In genomic region chr11:61569701-61570100, GRCh38 we compare ENCODE assay signal across 22 cellular contexts. TPM values are rescaled to one million over a fixed set of nuclear protein-coding genes. Genes with fewer than 3 reads are reported as not detected.
DNase-seq lines count a peak whose midpoint lies in the region; ATAC-seq, FAIRE-seq and TF ChIP-seq lines count a peak whose summit lies in the region.
"Had no signal": no experiment of that assay in that cellular context is flagged by ENCODE, and none has a peak within 500 bp of the region (broad histone marks: within the 10 kb centered on the region; RNA-seq: fewer than 3 reads in every experiment).

No MANE protein-coding gene starts in this region.

- H3K36me3 ChIP-seq in NT2/D1 (ENCODE audit: insufficient read depth, insufficient read length, low read length) (no peaks in the 10 kb centered on the region), H1 (ENCODE audit: control insufficient read depth in 2 of 4, insufficient read depth in 4 of 4, low read length in 3 of 4) (no peaks in the 10 kb centered on the region), endodermal cell (ENCODE audit: control insufficient read depth, insufficient read depth, low read length) (no peaks in the 10 kb centered on the region)

- peaks cover 54% of the 10 kb centered on the region for H3K27me3 ChIP-seq in NT2/D1 (ENCODE audit: insufficient read depth, insufficient read length)
- peaks cover 0 to 10% (median 4%) of the 10 kb centered on the region in 4 experiments; a peak in 3 of 7 replicates for H3K27me3 ChIP-seq in H1 (replicated peaks in 1 of 4; ENCODE audit: control insufficient read depth in 3 of 4, extremely low read depth in 1 of 4, insufficient read depth in 3 of 4, low read length in 3 of 4)
- H3K27me3 ChIP-seq in endodermal cell (ENCODE audit: control insufficient read depth, insufficient read depth, low read length, poor library complexity, severe bottlenecking), result peaks cover 47% of the 10 kb centered on the region

- no peak overlapping the region for H2AK5ac ChIP-seq in H1 (ENCODE audit: low read depth, low read length)

- H2BK5ac ChIP-seq in H1 (ENCODE audit: low read depth, low read length), result no peak overlapping the region

- H4K20me1 ChIP-seq in H1 (replicated peaks in 1 of 2; ENCODE audit: control insufficient read depth in 1 of 2, insufficient read depth in 2 of 2, low read length in 2 of 2), result peaks cover 9 to 27% of the 10 kb centered on the region in 2 experiments

- H3K27me3 Mint-ChIP-seq in endodermal cell (ENCODE audit: insufficient read depth), result peaks cover 30% of the 10 kb centered on the region

- H3K79me1 ChIP-seq in H1 (ENCODE audit: low read depth, low read length), result peaks cover 8% of the 10 kb centered on the region

- TF ChIP-seq CTCF in H1 (IDR thresholded peaks at IDR 0.05; ENCODE audit: control extremely low read depth in 1 of 3, insufficient read depth in 1 of 3, low read depth in 1 of 3, low read length in 3 of 3) (no peak), endodermal cell (conservative IDR thresholded peaks at IDR 0.05) (no peak)

- no peak for TF ChIP-seq RAD21 in H1 (IDR thresholded peaks at IDR 0.05 in 1 of 2, conservative IDR thresholded peaks at IDR 0.05 in 1 of 2; ENCODE audit: low read depth in 2 of 2, low read length in 2 of 2)

- H3K18ac ChIP-seq in H1 (ENCODE audit: extremely low read depth, low read length), result peak overlapping the region; percentile 51; the same call in 1 of the 2 replicates

- H3K9me3 ChIP-seq in NT2/D1 (ENCODE audit: insufficient read depth, low read length), result no peaks in the 10 kb centered on the region
- no peaks in the 10 kb centered on the region for H3K9me3 ChIP-seq in H1 (ENCODE audit: insufficient read depth in 2 of 2, low read depth in 1 of 2, low read length in 1 of 2)
- H3K9me3 ChIP-seq in endodermal cell (ENCODE audit: control insufficient read depth, low read length), result no peaks in the 10 kb centered on the region

- WGBS in H1 (ENCODE audit: extremely low coverage in 1 of 2, insufficient coverage in 1 of 2, insufficient read length in 1 of 2, insufficient replicate concordance in 2 of 2, low coverage in 1 of 2, low lambda C conversion rate in 2 of 2, missing lambda C conversion rate in 1 of 2), 2 experiments, result 81% methylated on average over 9 of the region's 10 CpGs; no CpG with 5 or more reads in 1 of the 2 experiments
- 73 to 78% methylated on average over 4 to 10 of the region's 10 CpGs for WGBS in endodermal cell (ENCODE audit: insufficient coverage in 1 of 2, insufficient read length in 1 of 2), 2 experiments

- no peak overlapping the region for H4K91ac ChIP-seq in H1 (replicated peaks; ENCODE audit: insufficient read length, low read length)

- no peak for TF ChIP-seq EP300 in H1 (IDR thresholded peaks at IDR 0.05; ENCODE audit: borderline replicate concordance in 1 of 2, low read depth in 2 of 2, low read length in 2 of 2)

- H3K27ac ChIP-seq in H1 (ENCODE audit: low read depth, low read length) (no peak overlapping the region), temporal lobe (ENCODE audit: low read depth, low read length) (peak overlapping the region; percentile 7), endodermal cell (ENCODE audit: low read depth, low read length) (no peak overlapping the region)
- H3K27ac ChIP-seq: RWPE1 had no signal

- H2BK15ac ChIP-seq in H1 (ENCODE audit: low read length), result no peak overlapping the region

- no peak overlapping the region for H3K27ac Mint-ChIP-seq in endodermal cell
- H3K27ac Mint-ChIP-seq: CD8-positive, alpha-beta T cell; HFFc6 had no signal

- no peak overlapping the region for H3K4me3 Mint-ChIP-seq in endodermal cell
- H3K4me3 Mint-ChIP-seq: CD8-positive, alpha-beta T cell; HFFc6 had no signal

- no peak overlapping the region for H3K56ac ChIP-seq in H1 (replicated peaks; ENCODE audit: insufficient read length, low read depth, low read length)

- no peak overlapping the region for H4K5ac ChIP-seq in H1 (ENCODE audit: insufficient read length, low read depth, low read length)

- no peak overlapping the region for H3K14ac ChIP-seq in H1 (ENCODE audit: insufficient read length)

- H3K4me1 ChIP-seq in NT2/D1 (ENCODE audit: insufficient read depth, insufficient read length) (peaks cover 13% of the 10 kb centered on the region), H1 (replicated peaks in 1 of 4; ENCODE audit: control insufficient read depth in 3 of 4, insufficient read depth in 4 of 4, low read length in 3 of 4) (peaks cover 0 to 14% (median 5%) of the 10 kb centered on the region in 4 experiments; a peak in 5 of 7 replicates), endodermal cell (ENCODE audit: control insufficient read depth, insufficient read depth, low read length) (no peaks in the 10 kb centered on the region)

- no peak overlapping the region for H2BK20ac ChIP-seq in H1 (ENCODE audit: low read length)

- DNase-seq in DMS53 (lab: John Stamatoyannopoulos, UW) (peak; percentile 39), DMS53 treated with DMSO at 0.1 percent for 48 hours (lab: John Stamatoyannopoulos, UW; ENCODE audit: unreplicated experiment) (no peak), NT2/D1 (ENCODE audit: low read depth, low spot score) (no peak), H1 (ENCODE audit: low read depth in 1 of 2, low spot score in 2 of 2) (no peak), endodermal cell (no peak)
- DNase-seq: 8988T; AML-193; C1 segment of cervical spinal cord; CD8-positive, alpha-beta T cell; DMS79; HFFc6; NCI-H1092; NCI-H1436; NCI-H1930; NCI-H2171; NCI-H446; NCI-H526 treated with DMSO at 0.1 percent for 48 hours; T-helper 1 cell had no signal

- ATAC-seq in HG03571 (IDR thresholded peaks at IDR 0.05; ENCODE audit: unreplicated experiment), result no peak
- ATAC-seq: CD8-positive, alpha-beta T cell had no signal

- no peak overlapping the region; a peak in 1 of 4 replicates for H3K4me2 ChIP-seq in H1 (ENCODE audit: insufficient read depth in 1 of 2, low read depth in 2 of 2, low read length in 2 of 2)

- no peak overlapping the region for H3K4me3 ChIP-seq in NT2/D1 (ENCODE audit: insufficient read length, low read depth)
- no peak overlapping the region for H3K4me3 ChIP-seq in H1 (ENCODE audit: extremely low read depth in 1 of 4, insufficient read depth in 2 of 4, low read depth in 3 of 4, low read length in 4 of 4)
- H3K4me3 ChIP-seq in endodermal cell (ENCODE audit: low read length), result no peak overlapping the region

- POLR2A ChIA-PET in H1 (lab: Charles Lee; ENCODE audit: partially characterized antibody), result interaction anchor here (0.7 to 1.0 kb wide), 3 partner anchors 8 to 39 kb away, joined by 3 to 5 read pairs (median 4); no protein-coding TSS in a partner anchor

- no peak overlapping the region for H2BK120ac ChIP-seq in H1 (replicated peaks; ENCODE audit: low read depth, low read length)

- H4K8ac ChIP-seq in H1 (ENCODE audit: extremely low read depth, insufficient read depth, low read length), result no peak overlapping the region

- TF ChIP-seq POLR2A in H1 (IDR thresholded peaks at IDR 0.05; ENCODE audit: control extremely low read depth in 1 of 2, low read depth in 2 of 2, low read length in 2 of 2), result no peak

- no peak overlapping the region for H3K23ac ChIP-seq in H1 (ENCODE audit: insufficient read length)

- CTCF ChIA-PET in H1 (lab: Charles Lee; ENCODE audit: partially characterized antibody), result interaction anchor here (0.7 to 13.8 kb wide), 19 partner anchors 7 to 185 kb away, joined by 3 to 330 read pairs (median 29); partner anchors contain the start of gene SYT7

- H3K23me2 ChIP-seq in H1 (ENCODE audit: low read depth, low read length), result peaks cover 4% of the 10 kb centered on the region

- H3K9me3 Mint-ChIP-seq in endodermal cell, result no peaks in the 10 kb centered on the region
- H3K9me3 Mint-ChIP-seq: CD8-positive, alpha-beta T cell; HFFc6 had no signal

- no peak for FAIRE-seq in H1 (lab: Jason Lieb, UNC)
- FAIRE-seq: H54 had no signal

- H3K4ac ChIP-seq in H1 (replicated peaks; ENCODE audit: insufficient read length, low read depth, low read length), result no peak overlapping the region

- no peak overlapping the region for H2AFZ ChIP-seq in H1 (ENCODE audit: low read length)

- no peaks in the 10 kb centered on the region for H3K36me3 Mint-ChIP-seq in endodermal cell (ENCODE audit: low read depth)
- H3K36me3 Mint-ChIP-seq: CD8-positive, alpha-beta T cell had no signal

- H3K79me2 ChIP-seq in H1 (ENCODE audit: control insufficient read depth in 1 of 2, insufficient read depth in 2 of 2, low read length in 2 of 2), result no peaks in the 10 kb centered on the region; a peak in 1 of 4 replicates

- peaks cover 4% of the 10 kb centered on the region for H3K4me1 Mint-ChIP-seq in endodermal cell

- H3K9ac ChIP-seq in NT2/D1 (ENCODE audit: insufficient read length, low read depth) (peak overlapping the region; percentile 5), H1 (replicated peaks in 1 of 4; ENCODE audit: extremely low read depth in 1 of 4, low read depth in 3 of 4, low read length in 3 of 4) (no peak overlapping the region; a peak in 1 of 7 replicates), endodermal cell (ENCODE audit: extremely low read depth, low read length, poor library complexity, severe bottlenecking) (no peak overlapping the region)

- no peak overlapping the region; the same call in 1 of the 2 replicates for H2BK12ac ChIP-seq in H1 (ENCODE audit: low read depth, low read length)

TF ChIP-seq in H1, 55 proteins besides CTCF, POLR2A, EP300 and RAD21:
- TF ChIP-seq ZNF274 (IDR thresholded peaks at IDR 0.05; ENCODE audit: borderline replicate concordance, extremely low read depth, low read length), result no peak

RNA-seq across cellular contexts. Expression of gene SYT7, which starts 11.2 kb away (rescaled TPM):
- total RNA-seq in H1 (2021; fragmentation: NEBNext Ultra II Directional; extraction: Animal tissue kit (Norgen Biotek cat#: 25700)), result 10.5 and 10.6 TPM in 2 replicates
- 9.6 and 14.4 TPM in 2 replicates for polyA plus RNA-seq in H1 (2011; rRNA removed)
- 9.2 TPM for polyA plus RNA-seq in H1 (2011; cell fraction: cytosol; rRNA removed)
- 23.5 TPM for polyA plus RNA-seq in H1 (2011; cell fraction: nucleus; rRNA removed)
- polyA plus RNA-seq in H1 (2012, experiment 1 of 2), result 9.2 to 16.6 TPM (median 13.7 TPM) in 4 replicates
- 7.6 TPM for polyA plus RNA-seq in H1 (2012, experiment 2 of 2)
- 10.6 TPM for polyA plus RNA-seq in H1 (2013, experiment 1 of 2)
- 10.5 TPM for polyA plus RNA-seq in H1 (2013, experiment 2 of 2)
- 5.7 and 8.6 TPM in 2 replicates for polyA minus RNA-seq in H1 (2011; rRNA and poly(A)+ RNA removed)
- 8.2 TPM for polyA minus RNA-seq in H1 (2011; cell fraction: cytosol; rRNA and poly(A)+ RNA removed)
- 6.4 TPM for polyA minus RNA-seq in H1 (2011; cell fraction: nucleus; rRNA and poly(A)+ RNA removed)
- total RNA-seq in temporal lobe, result 27.5 TPM
- 1 to 10 TPM; 2.0 to 3.4 TPM for total RNA-seq in endodermal cell
- polyA plus RNA-seq in endodermal cell (2013, experiment 1 of 2), result 4.0 TPM
- polyA plus RNA-seq in endodermal cell (2013, experiment 2 of 2), result 3.2 TPM
- total RNA-seq: CD8-positive, alpha-beta T cell had no signal
